Comparison of ENCODE assay signal across 8 cellular contexts in the genomic region with DNA sequence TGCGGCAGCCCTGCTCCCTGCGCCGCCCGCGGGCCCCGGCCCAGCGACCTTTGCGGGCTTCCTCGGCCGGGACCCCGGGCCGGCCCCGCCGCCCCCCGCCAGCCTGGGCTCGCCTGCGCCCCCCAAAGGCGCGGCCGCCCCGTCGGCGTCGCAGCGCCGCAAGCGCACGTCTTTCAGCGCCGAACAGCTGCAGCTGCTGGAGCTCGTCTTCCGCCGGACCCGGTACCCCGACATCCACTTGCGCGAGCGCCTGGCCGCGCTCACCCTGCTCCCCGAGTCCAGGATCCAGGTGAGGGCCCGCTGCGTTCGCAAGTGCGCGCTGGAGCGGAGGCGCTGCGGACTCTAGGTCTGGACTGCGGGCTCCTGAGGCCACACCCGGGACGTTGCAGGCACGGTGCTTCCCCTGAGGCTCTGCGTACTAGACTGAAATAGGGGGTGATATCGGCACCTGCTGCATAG. TPM values are rescaled to one million over a fixed set of nuclear protein-coding genes. Genes with fewer than 3 reads are reported as not detected.
DNase-seq lines count a peak whose midpoint lies in the region; ATAC-seq and TF ChIP-seq lines count a peak whose summit lies in the region.

No MANE protein-coding gene starts in this region.

- H2AFZ ChIP-seq in parathyroid adenoma = peak overlapping the region; percentile 64

- H3K27me3 ChIP-seq in BLaER1 treated with 17β-estradiol and CSF1 and Interleukin-3, amounts not matched to agents 10 nM and 100 nM = peaks cover 57 to 81% (median 69%) of the 10 kb centered on the region in 11 experiments
- H3K27me3 ChIP-seq in parathyroid adenoma (ENCODE audit: control insufficient read depth, insufficient read depth, low read length) = no peaks in the 10 kb centered on the region

- H3K4me2 ChIP-seq in BLaER1 treated with 17β-estradiol and CSF1 and Interleukin-3, amounts not matched to agents 10 nM and 100 nM = peak overlapping the region; percentile 79 to 96 (median 89)
- no peak overlapping the region for H3K4me2 ChIP-seq in parathyroid adenoma (ENCODE audit: low read length)

- TF ChIP-seq CTCF in parathyroid adenoma (IDR thresholded peaks at IDR 0.05) = no peak

- H3K36me3 ChIP-seq in BLaER1 treated with 17β-estradiol and CSF1 and Interleukin-3, amounts not matched to agents 10 nM and 100 nM = peaks cover 0 to 12% (median under 1%) of the 10 kb centered on the region in 11 experiments; a peak in 8 of 22 replicates
- H3K36me3 ChIP-seq in parathyroid adenoma (ENCODE audit: control insufficient read depth, insufficient read depth, low read length) = no peaks in the 10 kb centered on the region

- peak overlapping the region in 7 of 11 experiments; percentile 18 to 58 (median 36); a peak in 10 of 22 replicates for H3K9ac ChIP-seq in BLaER1 treated with 17β-estradiol and CSF1 and Interleukin-3, amounts not matched to agents 10 nM and 100 nM
- no peak overlapping the region for H3K9ac ChIP-seq in parathyroid adenoma

- DNase-seq in erythroblast (lab: John Stamatoyannopoulos, UW) (peak; percentile 27 to 28), NCI-H345 (lab: John Stamatoyannopoulos, UW) (no peak), cerebellum (ENCODE audit: low spot score) (no peak)

- peak overlapping the region; percentile 47 to 68 (median 56) for H3K4me3 ChIP-seq in BLaER1 treated with 17β-estradiol and CSF1 and Interleukin-3, amounts not matched to agents 10 nM and 100 nM
- no peak overlapping the region for H3K4me3 ChIP-seq in parathyroid adenoma (ENCODE audit: low read depth, low read length)

- TF ChIP-seq POLR2A in erythroblast (IDR thresholded peaks at IDR 0.05; ENCODE audit: low read length) = no peak

- peaks cover 0 to 11% (median 10%) of the 10 kb centered on the region in 10 experiments; a peak in 18 of 20 replicates for H3K4me1 ChIP-seq in BLaER1 treated with 17β-estradiol and CSF1 and Interleukin-3, amounts not matched to agents 10 nM and 100 nM
- no peaks in the 10 kb centered on the region for H3K4me1 ChIP-seq in parathyroid adenoma

- H4K20me1 ChIP-seq in BLaER1 treated with 17β-estradiol and CSF1 and Interleukin-3, amounts not matched to agents 10 nM and 100 nM = peaks cover 0 to 29% (median 9%) of the 10 kb centered on the region in 11 experiments; a peak in 8 of 22 replicates

- no peak overlapping the region for H3K27ac ChIP-seq in BLaER1 treated with 17β-estradiol and CSF1 and Interleukin-3, amounts not matched to agents 10 nM and 100 nM
- H3K27ac ChIP-seq in parathyroid adenoma = no peak overlapping the region

- ATAC-seq in GM18858 (IDR thresholded peaks at IDR 0.05; ENCODE audit: unreplicated experiment) = peak; percentile 59
- peak; percentile 59 for ATAC-seq in HG03039 (IDR thresholded peaks at IDR 0.05; ENCODE audit: unreplicated experiment)
- ATAC-seq in SK-N-SH treated with all-trans-retinoic acid at 6 μM for 48 hours = peak; percentile 71

- no peaks in the 10 kb centered on the region for H3K9me3 ChIP-seq in BLaER1 treated with 17β-estradiol and CSF1 and Interleukin-3, amounts not matched to agents 10 nM and 100 nM (replicated peaks in 1 of 11)
- no peaks in the 10 kb centered on the region for H3K9me3 ChIP-seq in parathyroid adenoma (ENCODE audit: control insufficient read depth, low read length)

- no peaks in the 10 kb centered on the region for H3K79me2 ChIP-seq in parathyroid adenoma

TF ChIP-seq in SK-N-SH treated with all-trans-retinoic acid at 6 μM for 48 hours, 23 proteins besides CTCF, POLR2A, EP300 and RAD21:
- TF ChIP-seq, protein P1, sequence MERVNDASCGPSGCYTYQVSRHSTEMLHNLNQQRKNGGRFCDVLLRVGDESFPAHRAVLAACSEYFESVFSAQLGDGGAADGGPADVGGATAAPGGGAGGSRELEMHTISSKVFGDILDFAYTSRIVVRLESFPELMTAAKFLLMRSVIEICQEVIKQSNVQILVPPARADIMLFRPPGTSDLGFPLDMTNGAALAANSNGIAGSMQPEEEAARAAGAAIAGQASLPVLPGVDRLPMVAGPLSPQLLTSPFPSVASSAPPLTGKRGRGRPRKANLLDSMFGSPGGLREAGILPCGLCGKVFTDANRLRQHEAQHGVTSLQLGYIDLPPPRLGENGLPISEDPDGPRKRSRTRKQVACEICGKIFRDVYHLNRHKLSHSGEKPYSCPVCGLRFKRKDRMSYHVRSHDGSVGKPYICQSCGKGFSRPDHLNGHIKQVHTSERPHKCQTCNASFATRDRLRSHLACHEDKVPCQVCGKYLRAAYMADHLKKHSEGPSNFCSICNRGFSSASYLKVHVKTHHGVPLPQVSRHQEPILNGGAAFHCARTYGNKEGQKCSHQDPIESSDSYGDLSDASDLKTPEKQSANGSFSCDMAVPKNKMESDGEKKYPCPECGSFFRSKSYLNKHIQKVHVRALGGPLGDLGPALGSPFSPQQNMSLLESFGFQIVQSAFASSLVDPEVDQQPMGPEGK (CRISPR knock-in tag; IDR thresholded peaks at IDR 0.05; ENCODE audit: borderline replicate concordance) = no peak
- no peak for TF ChIP-seq ISL1 (CRISPR knock-in tag; IDR thresholded peaks at IDR 0.05)
- TF ChIP-seq, protein P2, sequence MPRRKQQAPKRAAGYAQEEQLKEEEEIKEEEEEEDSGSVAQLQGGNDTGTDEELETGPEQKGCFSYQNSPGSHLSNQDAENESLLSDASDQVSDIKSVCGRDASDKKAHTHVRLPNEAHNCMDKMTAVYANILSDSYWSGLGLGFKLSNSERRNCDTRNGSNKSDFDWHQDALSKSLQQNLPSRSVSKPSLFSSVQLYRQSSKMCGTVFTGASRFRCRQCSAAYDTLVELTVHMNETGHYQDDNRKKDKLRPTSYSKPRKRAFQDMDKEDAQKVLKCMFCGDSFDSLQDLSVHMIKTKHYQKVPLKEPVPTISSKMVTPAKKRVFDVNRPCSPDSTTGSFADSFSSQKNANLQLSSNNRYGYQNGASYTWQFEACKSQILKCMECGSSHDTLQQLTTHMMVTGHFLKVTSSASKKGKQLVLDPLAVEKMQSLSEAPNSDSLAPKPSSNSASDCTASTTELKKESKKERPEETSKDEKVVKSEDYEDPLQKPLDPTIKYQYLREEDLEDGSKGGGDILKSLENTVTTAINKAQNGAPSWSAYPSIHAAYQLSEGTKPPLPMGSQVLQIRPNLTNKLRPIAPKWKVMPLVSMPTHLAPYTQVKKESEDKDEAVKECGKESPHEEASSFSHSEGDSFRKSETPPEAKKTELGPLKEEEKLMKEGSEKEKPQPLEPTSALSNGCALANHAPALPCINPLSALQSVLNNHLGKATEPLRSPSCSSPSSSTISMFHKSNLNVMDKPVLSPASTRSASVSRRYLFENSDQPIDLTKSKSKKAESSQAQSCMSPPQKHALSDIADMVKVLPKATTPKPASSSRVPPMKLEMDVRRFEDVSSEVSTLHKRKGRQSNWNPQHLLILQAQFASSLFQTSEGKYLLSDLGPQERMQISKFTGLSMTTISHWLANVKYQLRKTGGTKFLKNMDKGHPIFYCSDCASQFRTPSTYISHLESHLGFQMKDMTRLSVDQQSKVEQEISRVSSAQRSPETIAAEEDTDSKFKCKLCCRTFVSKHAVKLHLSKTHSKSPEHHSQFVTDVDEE (CRISPR knock-in tag; IDR thresholded peaks at IDR 0.05) = no peak
- no peak for TF ChIP-seq ESRRG (CRISPR knock-in tag; IDR thresholded peaks at IDR 0.05)
- TF ChIP-seq, protein P3, sequence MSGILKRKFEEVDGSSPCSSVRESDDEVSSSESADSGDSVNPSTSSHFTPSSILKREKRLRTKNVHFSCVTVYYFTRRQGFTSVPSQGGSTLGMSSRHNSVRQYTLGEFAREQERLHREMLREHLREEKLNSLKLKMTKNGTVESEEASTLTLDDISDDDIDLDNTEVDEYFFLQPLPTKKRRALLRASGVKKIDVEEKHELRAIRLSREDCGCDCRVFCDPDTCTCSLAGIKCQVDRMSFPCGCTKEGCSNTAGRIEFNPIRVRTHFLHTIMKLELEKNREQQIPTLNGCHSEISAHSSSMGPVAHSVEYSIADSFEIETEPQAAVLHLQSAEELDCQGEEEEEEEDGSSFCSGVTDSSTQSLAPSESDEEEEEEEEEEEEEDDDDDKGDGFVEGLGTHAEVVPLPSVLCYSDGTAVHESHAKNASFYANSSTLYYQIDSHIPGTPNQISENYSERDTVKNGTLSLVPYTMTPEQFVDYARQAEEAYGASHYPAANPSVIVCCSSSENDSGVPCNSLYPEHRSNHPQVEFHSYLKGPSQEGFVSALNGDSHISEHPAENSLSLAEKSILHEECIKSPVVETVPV (CRISPR knock-in tag; IDR thresholded peaks at IDR 0.05) = no peak
- no peak for TF ChIP-seq ZFP30 (CRISPR knock-in tag; IDR thresholded peaks at IDR 0.05)
- TF ChIP-seq ZNF8 (CRISPR knock-in tag; IDR thresholded peaks at IDR 0.05) = no peak
- no peak for TF ChIP-seq ZC3H10 (CRISPR knock-in tag; IDR thresholded peaks at IDR 0.05)
- TF ChIP-seq BACH2 (CRISPR knock-in tag; IDR thresholded peaks at IDR 0.05; ENCODE audit: borderline replicate concordance) = no peak
- no peak for TF ChIP-seq TOX (CRISPR knock-in tag; IDR thresholded peaks at IDR 0.05; ENCODE audit: borderline replicate concordance)
- no peak for TF ChIP-seq SNAI2 (CRISPR knock-in tag; IDR thresholded peaks at IDR 0.05)
- TF ChIP-seq, protein P4, sequence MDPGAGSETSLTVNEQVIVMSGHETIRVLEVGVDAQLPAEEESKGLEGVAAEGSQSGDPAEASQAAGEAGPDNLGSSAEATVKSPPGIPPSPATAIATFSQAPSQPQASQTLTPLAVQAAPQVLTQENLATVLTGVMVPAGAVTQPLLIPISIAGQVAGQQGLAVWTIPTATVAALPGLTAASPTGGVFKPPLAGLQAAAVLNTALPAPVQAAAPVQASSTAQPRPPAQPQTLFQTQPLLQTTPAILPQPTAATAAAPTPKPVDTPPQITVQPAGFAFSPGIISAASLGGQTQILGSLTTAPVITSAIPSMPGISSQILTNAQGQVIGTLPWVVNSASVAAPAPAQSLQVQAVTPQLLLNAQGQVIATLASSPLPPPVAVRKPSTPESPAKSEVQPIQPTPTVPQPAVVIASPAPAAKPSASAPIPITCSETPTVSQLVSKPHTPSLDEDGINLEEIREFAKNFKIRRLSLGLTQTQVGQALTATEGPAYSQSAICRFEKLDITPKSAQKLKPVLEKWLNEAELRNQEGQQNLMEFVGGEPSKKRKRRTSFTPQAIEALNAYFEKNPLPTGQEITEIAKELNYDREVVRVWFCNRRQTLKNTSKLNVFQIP (CRISPR knock-in tag; IDR thresholded peaks at IDR 0.05; ENCODE audit: borderline replicate concordance, low read depth) = no peak
- TF ChIP-seq ZFP3 (CRISPR knock-in tag; IDR thresholded peaks at IDR 0.05) = no peak

RNA-seq across cellular contexts. Expression of a gene that starts 0.4 kb away (rescaled TPM):
- total RNA-seq in cerebellum = 0.18 TPM

RNA-seq across cellular contexts. Expression of a gene that starts 37.3 kb away (rescaled TPM):
- 32.2 TPM for total RNA-seq in cerebellum

Comparison
In these comparisons a context has a peak if more than half of its experiments do, and no peak if none do; other contexts are left out.
1. DNase-seq: peak in erythroblast (2 of 2); none in NCI-H345 (single experiment) and cerebellum (single experiment).
2. Peak in every context shown above with its lines, with median percentiles within 50 percentile points of each other: ATAC-seq.